In the genomic region with DNA sequence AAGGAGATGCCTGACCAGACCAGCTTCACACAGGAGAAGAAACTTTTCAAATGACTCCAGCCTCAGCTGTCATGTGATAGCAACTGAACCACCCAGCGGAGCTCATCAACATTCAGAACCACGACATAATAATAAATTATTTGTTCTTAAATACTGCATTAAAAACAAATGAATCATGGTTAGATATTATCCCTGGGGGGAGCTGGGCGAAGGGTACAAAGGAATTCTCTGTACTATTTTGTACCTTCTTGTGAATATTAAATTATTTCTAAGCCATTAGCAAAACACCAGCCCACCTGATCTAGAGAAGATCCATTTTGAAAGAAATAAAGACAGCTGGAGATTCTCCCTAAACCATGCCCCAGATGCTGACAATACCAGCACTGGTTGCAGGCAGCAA, we compare ENCODE assay signal across 39 cellular contexts. TPM values are rescaled to one million over a fixed set of nuclear protein-coding genes. Genes with fewer than 3 reads are reported as not detected.
"Had no signal": no experiment of that assay in that cellular context is flagged by ENCODE, and none has a peak within 500 bp of the region (broad histone marks: within the 10 kb centered on the region; RNA-seq: fewer than 3 reads in every experiment).

No MANE protein-coding gene starts in this region.

- H3K27me3 ChIP-seq: ascending aorta, body of pancreas, brain microvascular endothelial cell had no signal

- H3K36me3 ChIP-seq: adrenal gland, ascending aorta, brain microvascular endothelial cell, breast epithelium, cardiac muscle cell had no signal

- ATAC-seq: activated naive CD4-positive, alpha-beta T cell treated with anti-CD3 and anti-CD28 coated beads, Interleukin-2, amount 50 U/mL, for 72 hours; activated naive CD8-positive, alpha-beta T cell treated with anti-CD3 and anti-CD28 coated beads, Interleukin-2, amount 50 U/mL, for 24 hours; activated T-cell treated with anti-CD3 and anti-CD28 coated beads, Interleukin-2, amount 50 U/mL, for 4 hours; activated T-cell treated with anti-CD3 and anti-CD28 coated beads, Interleukin-2, amount 50 U/mL, for 72 hours; activated T-helper 17 cell treated with anti-CD3 and anti-CD28 coated beads, Interleukin-2, amount 50 U/mL, for 72 hours; body of pancreas had no signal

- H3K27ac ChIP-seq: adrenal gland, ascending aorta, body of pancreas, brain microvascular endothelial cell, breast epithelium, cardiac muscle cell had no signal

- H3K4me1 ChIP-seq: adrenal gland, ascending aorta, body of pancreas, breast epithelium had no signal

- H3K9me3 ChIP-seq: adrenal gland, ascending aorta, body of pancreas, breast epithelium had no signal

- DNase-seq: activated effector memory CD4-positive, alpha-beta T cell treated with anti-CD3 and anti-CD28 coated beads, Interleukin-2, amount 50 U/mL, for 16 hours; activated effector memory CD4-positive, alpha-beta T cell treated with Interleukin-2 at 50 U/mL for 16 hours; activated gamma-delta T cell; activated gamma-delta T cell treated with Interleukin-2 at 50 U/mL for 16 hours; activated naive CD4-positive, alpha-beta T cell; activated naive CD4-positive, alpha-beta T cell treated with anti-CD3 and anti-CD28 coated beads for 36 hours; activated naive CD4-positive, alpha-beta T cell treated with anti-CD3 and anti-CD28 coated beads, Interleukin-2, amount 10 ng/mL, durations not matched to agents 7 days and 5 days; activated naive CD4-positive, alpha-beta T cell treated with anti-CD3 and anti-CD28 coated beads, Interleukin-2, amount 50 U/mL, for 16 hours; activated naive CD4-positive, alpha-beta T cell treated with Interleukin-2 at 50 U/mL for 16 hours; activated naive CD8-positive, alpha-beta T cell treated with anti-CD3 and anti-CD28 coated beads for 36 hours; activated naive CD8-positive, alpha-beta T cell treated with anti-CD3 and anti-CD28 coated beads, Interleukin-2, amount 10 ng/mL, durations not matched to agents 7 days and 5 days; activated naive CD8-positive, alpha-beta T cell treated with anti-CD3 and anti-CD28 coated beads, Interleukin-2, amount 50 U/mL, for 24 hours; activated T-cell treated with anti-CD3 and anti-CD28 coated beads, Interleukin-2, amount 50 U/mL, for 1 hour; activated T-cell treated with anti-CD3 and anti-CD28 coated beads, Interleukin-2, amount 50 U/mL, for 24 hours; activated T-cell treated with anti-CD3 and anti-CD28 coated beads, Interleukin-2, amount 50 U/mL, for 4 hours; activated T-cell treated with anti-CD3 and anti-CD28 coated beads, Interleukin-2, amount 50 U/mL, for 48 hours; activated T-cell treated with anti-CD3 and anti-CD28 coated beads, Interleukin-2, amount 50 U/mL, for 72 hours; adrenal gland; amniotic stem cell; amygdala; anterior cingulate cortex; aorta; body of pancreas; brain microvascular endothelial cell; caudate nucleus; central memory CD4-positive, alpha-beta T cell; cerebellar nuclear complex had no signal

- H3K4me3 ChIP-seq: adrenal gland, ascending aorta, body of pancreas, breast epithelium, cardiac muscle cell had no signal

RNA-seq across cellular contexts. Expression of gene NKX2-3, which starts 45.6 kb away (rescaled TPM):
- total RNA-seq: activated naive CD4-positive, alpha-beta T cell treated with anti-CD3 and anti-CD28 coated beads for 36 hours; activated naive CD4-positive, alpha-beta T cell treated with anti-CD3 and anti-CD28 coated beads, Interleukin-2, amount 50 U/mL, for 72 hours; activated naive CD8-positive, alpha-beta T cell treated with anti-CD3 and anti-CD28 coated beads for 36 hours; activated naive CD8-positive, alpha-beta T cell treated with anti-CD3 and anti-CD28 coated beads, Interleukin-2, amount 10 ng/mL, durations not matched to agents 7 days and 5 days; activated T-cell treated with anti-CD3 and anti-CD28 coated beads, Interleukin-2, amount 50 U/mL, for 4 hours; activated T-cell treated with anti-CD3 and anti-CD28 coated beads, Interleukin-2, amount 50 U/mL, for 72 hours; activated T-helper 1 cell treated with anti-CD3 and anti-CD28 coated beads, Interleukin-12 subunit alpha, Interleukin-12 subunit beta, Interleukin-2, Interleukin-4 antibody, amounts not matched to agents 30 ng/mL and 10 ng/mL and 1 ng/mL, durations not matched to agents 14 hours and 24 hours and 36 hours; activated T-helper 17 cell treated with anti-CD3 and anti-CD28 coated beads, Interleukin-2, amount 50 U/mL, for 72 hours; activated T-helper 2 cell treated with anti-CD3 and anti-CD28 coated beads, Interferon-gamma antibody, Interleukin-2, Interleukin-4, amounts not matched to agents 10 μg/mL and 5 μg/mL and 100 μg/mL, durations not matched to agents 14 hours and 24 hours and 36 hours; adrenal gland; ascending aorta; astrocyte; bronchial epithelial cell; cardiac muscle cell; cardiac septum; cerebellum; chondrocyte had no signal
